ENCODE assay signal across 9 cellular contexts in genomic region chr11:15216678-15217077, GRCh38.
DNase-seq lines count a peak whose midpoint lies in the region; ATAC-seq and TF ChIP-seq lines count a peak whose summit lies in the region.
"Had no signal": no experiment of that assay in that cellular context is flagged by ENCODE, and none has a peak within 500 bp of the region (broad histone marks: within the 10 kb centered on the region; RNA-seq: fewer than 3 reads in every experiment).

No MANE protein-coding gene starts in this region.

- no peaks in the 10 kb centered on the region for H3K27me3 ChIP-seq in vagina

- H3K36me3 Mint-ChIP-seq in activated CD8-positive, alpha-beta memory T cell treated with anti-CD3 and anti-CD28 coated beads, Interleukin-2, amount 10 ng/mL, durations not matched to agents 7 days and 5 days, result no peaks in the 10 kb centered on the region
- no peaks in the 10 kb centered on the region for H3K36me3 Mint-ChIP-seq in brain
- no peaks in the 10 kb centered on the region for H3K36me3 Mint-ChIP-seq in type B pancreatic cell
- H3K36me3 Mint-ChIP-seq: CD8-positive, alpha-beta memory T cell had no signal

- CTCF ChIA-PET in activated CD8-positive, alpha-beta memory T cell treated with anti-CD3 and anti-CD28 coated beads, Interleukin-2, amount 10 ng/mL, durations not matched to agents 7 days and 5 days (lab: Charles Lee), result interaction anchor here (1.2 kb wide), 1 partner anchor 116 kb away, joined by 4 read pairs; no protein-coding TSS in a partner anchor

- no peak overlapping the region for H3K4me3 Mint-ChIP-seq in activated CD8-positive, alpha-beta memory T cell treated with anti-CD3 and anti-CD28 coated beads, Interleukin-2, amount 10 ng/mL, durations not matched to agents 7 days and 5 days
- no peak overlapping the region for H3K4me3 Mint-ChIP-seq in brain
- H3K4me3 Mint-ChIP-seq in type B pancreatic cell, result no peak overlapping the region
- H3K4me3 Mint-ChIP-seq: CD8-positive, alpha-beta memory T cell had no signal

- H3K4me1 ChIP-seq in vagina, result no peaks in the 10 kb centered on the region

- no peak for TF ChIP-seq POLR2A in vagina (IDR thresholded peaks at IDR 0.05)

- no peaks in the 10 kb centered on the region for H3K4me1 Mint-ChIP-seq in activated CD8-positive, alpha-beta memory T cell treated with anti-CD3 and anti-CD28 coated beads, Interleukin-2, amount 10 ng/mL, durations not matched to agents 7 days and 5 days
- H3K4me1 Mint-ChIP-seq in brain (peaks cover 24% of the 10 kb centered on the region), type B pancreatic cell (ENCODE audit: unreplicated experiment) (no peaks in the 10 kb centered on the region)
- H3K4me1 Mint-ChIP-seq: CD8-positive, alpha-beta memory T cell had no signal

- ATAC-seq in activated CD8-positive, alpha-beta memory T cell treated with anti-CD3 and anti-CD28 coated beads, Interleukin-2, amount 10 ng/mL, durations not matched to agents 7 days and 5 days, result peak; percentile 42
- ATAC-seq in HG03439 (IDR thresholded peaks at IDR 0.05; ENCODE audit: unreplicated experiment), result peak; percentile 63

- intact Hi-C loops in vagina (cut with DNase I), result no loop called here

- H3K9me3 Mint-ChIP-seq in activated CD8-positive, alpha-beta memory T cell treated with anti-CD3 and anti-CD28 coated beads, Interleukin-2, amount 10 ng/mL, durations not matched to agents 7 days and 5 days (ENCODE audit: low read depth), result no peaks in the 10 kb centered on the region
- H3K9me3 Mint-ChIP-seq in brain (peaks cover 0 to 3% (median 0%) of the 10 kb centered on the region in 5 experiments), type B pancreatic cell (no peaks in the 10 kb centered on the region)
- H3K9me3 Mint-ChIP-seq: CD8-positive, alpha-beta memory T cell had no signal

- H3K27me3 Mint-ChIP-seq in activated CD8-positive, alpha-beta memory T cell treated with anti-CD3 and anti-CD28 coated beads, Interleukin-2, amount 10 ng/mL, durations not matched to agents 7 days and 5 days, result no peaks in the 10 kb centered on the region
- peaks cover 7% of the 10 kb centered on the region for H3K27me3 Mint-ChIP-seq in brain
- H3K27me3 Mint-ChIP-seq in type B pancreatic cell, result no peaks in the 10 kb centered on the region

- H3K9me3 ChIP-seq in vagina, result no peaks in the 10 kb centered on the region

- TF ChIP-seq CTCF in brain (conservative IDR thresholded peaks at IDR 0.05), result peak; percentile 13 to 14
- peak; percentile 60 for TF ChIP-seq CTCF in type B pancreatic cell (conservative IDR thresholded peaks at IDR 0.05)
- no peak for TF ChIP-seq CTCF in vagina (IDR thresholded peaks at IDR 0.05)

- H3K27ac ChIP-seq in vagina, result no peak overlapping the region

- no peak for DNase-seq in activated CD8-positive, alpha-beta memory T cell treated with anti-CD3 and anti-CD28 coated beads, Interleukin-2, amount 10 ng/mL, durations not matched to agents 7 days and 5 days
- DNase-seq in activated CD8-positive, alpha-beta memory T cell treated with anti-CD3 and anti-CD28 coated beads, Interleukin-2, amount 50 U/mL, for 4 hours, result no peak
- DNase-seq in type B pancreatic cell (ENCODE audit: extremely low spot score, unreplicated experiment), result no peak
- no peak for DNase-seq in SW480 (ENCODE audit: low spot score)
- DNase-seq in vagina (ENCODE audit: extremely low spot score in 2 of 2), result no peak
- no peak for DNase-seq in GM19238 (ENCODE audit: insufficient read length, low spot score)
- DNase-seq: CD8-positive, alpha-beta memory T cell had no signal

- no peak overlapping the region for H3K4me3 ChIP-seq in vagina

- H3K27ac Mint-ChIP-seq in activated CD8-positive, alpha-beta memory T cell treated with anti-CD3 and anti-CD28 coated beads, Interleukin-2, amount 10 ng/mL, durations not matched to agents 7 days and 5 days, result no peak overlapping the region
- H3K27ac Mint-ChIP-seq in brain (no peak overlapping the region), type B pancreatic cell (no peak overlapping the region)

- H3K36me3 ChIP-seq in vagina, result no peaks in the 10 kb centered on the region

Comparison
In these comparisons a context has a peak if more than half of its experiments do, and no peak if none do; other contexts are left out.
1. CTCF ChIP-seq: peak in brain (2 of 2) and type B pancreatic cell (single experiment); none in vagina (0 of 3).